7 cellular contexts compared by ENCODE assay signal in the genomic region with DNA sequence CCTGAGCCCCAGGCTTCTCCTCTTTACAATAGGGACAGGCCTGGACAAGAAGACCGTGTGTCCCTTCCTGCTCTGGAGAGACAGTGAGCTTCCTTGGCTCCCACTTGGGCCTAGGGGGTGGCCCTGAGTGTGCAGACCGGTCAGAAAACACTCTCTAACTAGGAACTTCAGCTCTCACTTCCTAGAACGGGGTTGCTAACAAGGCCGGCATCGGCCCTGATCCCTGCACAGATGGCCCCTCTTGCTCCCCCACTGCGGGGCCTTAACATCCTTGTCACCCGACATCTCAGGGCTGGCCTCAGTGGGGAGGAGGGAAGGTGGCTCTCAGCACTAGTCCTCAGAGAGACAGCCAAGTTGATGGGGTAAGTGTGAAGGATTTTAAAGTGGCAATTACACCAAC.
"Had no signal": no experiment of that assay in that cellular context is flagged by ENCODE, and none has a peak within 500 bp of the region (broad histone marks: within the 10 kb centered on the region; RNA-seq: fewer than 3 reads in every experiment).

No MANE protein-coding gene starts in this region.

- H3K4me1 Mint-ChIP-seq: IgD-negative memory B cell had no signal

- H3K4me3 ChIP-seq: GM23248, HAP-1 had no signal

- H2AFZ ChIP-seq: GM23248 had no signal

- H3K4me3 Mint-ChIP-seq: HFFc6, IgD-negative memory B cell had no signal

- ATAC-seq: HepG2 had no signal

- H3K36me3 Mint-ChIP-seq: IgD-negative memory B cell had no signal

- H3K9ac ChIP-seq: GM23248 had no signal

- H3K27ac Mint-ChIP-seq: HFFc6, IgD-negative memory B cell had no signal

- H3K4me1 ChIP-seq: HAP-1 had no signal

- H3K36me3 ChIP-seq: HAP-1 had no signal

- H3K27ac ChIP-seq: GM23248, HL-60 had no signal

- H3K9me3 ChIP-seq: HAP-1 had no signal

- DNase-seq: GM23248, GOT3, HFFc6 had no signal

- H3K27me3 Mint-ChIP-seq: IgD-negative memory B cell had no signal
